Comparison of ENCODE assay signal across 1 cellular context in the genomic region with DNA sequence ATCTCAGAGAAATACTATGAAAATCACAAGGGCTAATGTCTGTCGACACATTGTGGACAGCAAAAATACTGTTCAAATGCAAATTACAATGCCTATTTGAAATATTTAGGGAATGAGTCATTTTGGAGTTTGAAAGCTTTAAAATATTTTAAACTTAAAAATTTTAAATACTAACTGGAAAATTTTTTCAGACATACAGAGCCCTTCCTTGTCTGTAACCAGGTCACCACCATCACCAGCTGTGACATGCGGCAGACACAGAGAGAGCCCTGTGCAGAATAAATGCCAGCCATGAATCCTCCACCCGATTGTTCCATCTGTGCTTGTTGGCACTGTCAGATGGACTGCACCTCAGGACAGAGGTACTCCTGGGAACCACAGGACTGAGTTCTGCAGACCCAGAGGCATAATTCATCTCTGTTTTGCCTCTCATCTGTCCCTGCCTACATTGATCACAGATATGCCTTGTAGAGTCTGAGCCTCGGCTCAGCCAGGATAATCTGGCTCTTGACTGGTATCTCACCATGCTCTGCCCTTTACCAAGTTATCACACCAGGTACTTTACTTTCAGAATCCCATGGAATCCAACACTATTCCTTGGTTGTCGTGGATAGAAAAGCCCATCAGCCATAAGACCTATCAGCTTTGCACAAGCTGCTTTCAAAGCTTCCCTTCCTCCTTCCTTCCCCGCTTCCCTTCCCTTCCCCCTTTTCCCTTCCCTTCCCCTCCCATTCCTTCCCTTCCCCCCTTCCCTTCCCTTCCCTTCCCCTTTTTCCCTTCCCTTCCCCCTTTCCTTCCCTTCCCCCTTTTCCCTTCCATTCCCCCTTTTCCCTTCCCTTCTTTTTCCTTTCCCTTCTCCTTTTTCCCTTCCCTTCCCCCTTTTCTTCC.
TF ChIP-seq lines count a peak whose summit lies in the region.

No MANE protein-coding gene starts in this region.

TF ChIP-seq in SK-N-SH, 30 proteins besides CTCF, POLR2A, EP300 and RAD21 (continued from another document):
- TF ChIP-seq, protein P1, sequence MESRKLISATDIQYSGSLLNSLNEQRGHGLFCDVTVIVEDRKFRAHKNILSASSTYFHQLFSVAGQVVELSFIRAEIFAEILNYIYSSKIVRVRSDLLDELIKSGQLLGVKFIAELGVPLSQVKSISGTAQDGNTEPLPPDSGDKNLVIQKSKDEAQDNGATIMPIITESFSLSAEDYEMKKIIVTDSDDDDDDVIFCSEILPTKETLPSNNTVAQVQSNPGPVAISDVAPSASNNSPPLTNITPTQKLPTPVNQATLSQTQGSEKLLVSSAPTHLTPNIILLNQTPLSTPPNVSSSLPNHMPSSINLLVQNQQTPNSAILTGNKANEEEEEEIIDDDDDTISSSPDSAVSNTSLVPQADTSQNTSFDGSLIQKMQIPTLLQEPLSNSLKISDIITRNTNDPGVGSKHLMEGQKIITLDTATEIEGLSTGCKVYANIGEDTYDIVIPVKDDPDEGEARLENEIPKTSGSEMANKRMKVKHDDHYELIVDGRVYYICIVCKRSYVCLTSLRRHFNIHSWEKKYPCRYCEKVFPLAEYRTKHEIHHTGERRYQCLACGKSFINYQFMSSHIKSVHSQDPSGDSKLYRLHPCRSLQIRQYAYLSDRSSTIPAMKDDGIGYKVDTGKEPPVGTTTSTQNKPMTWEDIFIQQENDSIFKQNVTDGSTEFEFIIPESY (IDR thresholded peaks at IDR 0.05; ENCODE audit: borderline replicate concordance, low read depth), result no peak
- TF ChIP-seq POLR2AphosphoS5 (IDR thresholded peaks at IDR 0.05; ENCODE audit: low read depth, low read length) (no peak), NFIC (IDR thresholded peaks at IDR 0.05; ENCODE audit: borderline replicate concordance) (no peak), GATA2 (CRISPR knock-in tag; IDR thresholded peaks at IDR 0.05) (peak; percentile 84), FOXM1 (IDR thresholded peaks at IDR 0.05; ENCODE audit: low read depth) (no peak), RCOR1 (IDR thresholded peaks at IDR 0.05; ENCODE audit: low read length) (peak; percentile 57; the same call in 1 of the 2 replicates), EZH2phosphoT487 (IDR thresholded peaks at IDR 0.05; ENCODE audit: borderline replicate concordance, low read depth) (no peak)
